Comparison of ENCODE assay signal across 8 cellular contexts in genomic region chr19:41307954-41308449, GRCh38. TPM values are rescaled to one million over a fixed set of nuclear protein-coding genes. Genes with fewer than 3 reads are reported as not detected.
DNase-seq lines count a peak whose midpoint lies in the region; ATAC-seq and TF ChIP-seq lines count a peak whose summit lies in the region.

No MANE protein-coding gene starts in this region.

- H3K4me1 ChIP-seq in BLaER1 treated with 17β-estradiol and CSF1 and Interleukin-3, amounts not matched to agents 10 nM and 100 nM = peaks cover 84 to 93% (median 91%) of the 10 kb centered on the region in 10 experiments
- peaks cover 36% of the 10 kb centered on the region for H3K4me1 ChIP-seq in MM.1S (ENCODE audit: low read length)

- peaks cover 45 to 73% (median 56%) of the 10 kb centered on the region in 11 experiments for H3K36me3 ChIP-seq in BLaER1 treated with 17β-estradiol and CSF1 and Interleukin-3, amounts not matched to agents 10 nM and 100 nM
- H3K36me3 ChIP-seq in MM.1S (replicated peaks; ENCODE audit: insufficient read depth, low read length) = no peaks in the 10 kb centered on the region; the same call in 1 of the 2 replicates

- no peak overlapping the region for H3K27ac Mint-ChIP-seq in neural crest cell (ENCODE audit: unreplicated experiment)

- no peak for ATAC-seq in GM18870 (IDR thresholded peaks at IDR 0.05; ENCODE audit: unreplicated experiment)

- peaks cover 1 to 82% (median 61%) of the 10 kb centered on the region in 11 experiments; a peak in 21 of 22 replicates for H4K20me1 ChIP-seq in BLaER1 treated with 17β-estradiol and CSF1 and Interleukin-3, amounts not matched to agents 10 nM and 100 nM
- H4K20me1 ChIP-seq in MM.1S (ENCODE audit: insufficient read depth, low read length) = no peaks in the 10 kb centered on the region

- peak overlapping the region; percentile 63 to 95 (median 90) for H3K9ac ChIP-seq in BLaER1 treated with 17β-estradiol and CSF1 and Interleukin-3, amounts not matched to agents 10 nM and 100 nM
- peak overlapping the region; percentile 96 for H3K9ac ChIP-seq in MM.1S (ENCODE audit: low read length)

- H3K4me3 ChIP-seq in BLaER1 treated with 17β-estradiol and CSF1 and Interleukin-3, amounts not matched to agents 10 nM and 100 nM = no peak overlapping the region; a peak in 1 of 20 replicates
- H3K4me3 ChIP-seq in MM.1S (ENCODE audit: low read length) (no peak overlapping the region), dorsolateral prefrontal cortex (peak overlapping the region in 7 of 59 donors; percentile 73 to 87 (median 77))

- peak overlapping the region; percentile 73 to 97 (median 93) for H3K27ac ChIP-seq in BLaER1 treated with 17β-estradiol and CSF1 and Interleukin-3, amounts not matched to agents 10 nM and 100 nM
- H3K27ac ChIP-seq in MM.1S (ENCODE audit: low read length) = peak overlapping the region; percentile 90
- peak overlapping the region in 58 of 59 donors; percentile 54 to 100 (median 97) for H3K27ac ChIP-seq in dorsolateral prefrontal cortex

- 0 out of 2 replicates have a peak overlapping the region, but pooled peaks have one; percentile 31 for H2AFZ ChIP-seq in MM.1S (ENCODE audit: low read length)

- H3K27me3 ChIP-seq in BLaER1 treated with 17β-estradiol and CSF1 and Interleukin-3, amounts not matched to agents 10 nM and 100 nM = no peaks in the 10 kb centered on the region
- H3K27me3 ChIP-seq in MM.1S (replicated peaks; ENCODE audit: insufficient read depth, low read length) (no peaks in the 10 kb centered on the region), dorsolateral prefrontal cortex (no peaks in the 10 kb centered on the region)

- H3K79me2 ChIP-seq in MM.1S (ENCODE audit: low read length) = peaks cover 61% of the 10 kb centered on the region

- peaks cover 6% of the 10 kb centered on the region for H3K36me3 Mint-ChIP-seq in neural crest cell (ENCODE audit: low read depth)

- intact Hi-C loops in dorsolateral prefrontal cortex (cut with DNase I) = loop anchor here (2.0 to 5.0 kb wide), 3 partner anchors 43 to 106 kb away; partner anchors contain the start of gene HNRNPUL1 (in 1 of the 2)

- peaks cover 9% of the 10 kb centered on the region for H3K27me3 Mint-ChIP-seq in neural crest cell (ENCODE audit: low read depth)

- peak overlapping the region; percentile 100 for H3K4me3 Mint-ChIP-seq in neural crest cell

- H3K4me1 Mint-ChIP-seq in neural crest cell = peaks cover 33% of the 10 kb centered on the region

- H3K9me3 ChIP-seq in BLaER1 treated with 17β-estradiol and CSF1 and Interleukin-3, amounts not matched to agents 10 nM and 100 nM (replicated peaks in 1 of 11) = no peaks in the 10 kb centered on the region
- H3K9me3 ChIP-seq in MM.1S (replicated peaks; ENCODE audit: insufficient read depth, low read length) = no peaks in the 10 kb centered on the region

- peak overlapping the region; percentile 79 to 98 (median 92) for H3K4me2 ChIP-seq in BLaER1 treated with 17β-estradiol and CSF1 and Interleukin-3, amounts not matched to agents 10 nM and 100 nM
- H3K4me2 ChIP-seq in MM.1S (ENCODE audit: low read depth, low read length) = peak overlapping the region; percentile 90

- H3F3A ChIP-seq in MM.1S (ENCODE audit: insufficient read depth, low read length) = peaks cover 32% of the 10 kb centered on the region

- H3K9me2 ChIP-seq in MM.1S (replicated peaks; ENCODE audit: insufficient read depth, low read length) = no peaks in the 10 kb centered on the region

- TF ChIP-seq CTCF in MM.1S (IDR thresholded peaks at IDR 0.05; ENCODE audit: low read length) (no peak), dorsolateral prefrontal cortex (IDR thresholded peaks at IDR 0.05 in 54 of 56, conservative IDR thresholded peaks at IDR 0.05 in 2 of 56; ENCODE audit: low read depth in 1 of 56, partially characterized antibody in 56 of 56) (no peak), neural crest cell (conservative IDR thresholded peaks at IDR 0.05) (no peak)

- no peaks in the 10 kb centered on the region for H3K9me3 Mint-ChIP-seq in neural crest cell

- DNase-seq in MM.1S (no peak), dorsolateral prefrontal cortex (no peak), neural crest cell (ENCODE audit: low read depth, low spot score) (no peak), cerebellum (ENCODE audit: low spot score) (no peak), medulla oblongata (ENCODE audit: extremely low spot score) (no peak)
- no peak for DNase-seq in NK-92 treated with Interleukin-12 subunit alpha and Interleukin-12 subunit beta, amount 100 ng/mL, for 24 hours (lab: John Stamatoyannopoulos, UW)

RNA-seq across cellular contexts. Expression of gene CCDC97, which starts 2.0 kb away (rescaled TPM):
- total RNA-seq in dorsolateral prefrontal cortex (10 to 100 TPM; 18.1 to 45.4 (median 26.0) TPM), neural crest cell (47.3 and 48.5 TPM in 2 replicates), cerebellum (8.3 TPM)

RNA-seq across cellular contexts. Expression of gene HNRNPUL1, which starts 43.8 kb away (rescaled TPM):
- total RNA-seq in dorsolateral prefrontal cortex (100 to 1,000 TPM in 114 of 120 experiments, 10 to 100 TPM in 6; 92.7 to 156 (median 118) TPM), neural crest cell (306 and 320 TPM in 2 replicates), cerebellum (77.0 TPM)

RNA-seq across cellular contexts. Expression of gene TGFB1, which starts 45.7 kb away (rescaled TPM):
- 10 to 100 TPM in 104 of 120 experiments, 1 to 10 TPM in 16; 4.3 to 34.6 (median 13.8) TPM for total RNA-seq in dorsolateral prefrontal cortex
- 2.2 and 3.1 TPM in 2 replicates for total RNA-seq in neural crest cell
- 1.7 TPM for total RNA-seq in cerebellum

RNA-seq across cellular contexts. Expression of gene B9D2, which starts 55.9 kb away (rescaled TPM):
- total RNA-seq in dorsolateral prefrontal cortex (10 to 100 TPM in 4 of 120 experiments, 1 to 10 TPM in 116; 3.0 to 12.9 (median 6.6) TPM), neural crest cell (11.7 and 13.8 TPM in 2 replicates), cerebellum (2.4 TPM)
